Comparison of ENCODE assay signal across 11 cellular contexts in genomic region chr16:57639172-57639571, GRCh38. TPM values are rescaled to one million over a fixed set of nuclear protein-coding genes. Genes with fewer than 3 reads are reported as not detected.
DNase-seq lines count a peak whose midpoint lies in the region; ATAC-seq and TF ChIP-seq lines count a peak whose summit lies in the region.
"Had no signal": no experiment of that assay in that cellular context is flagged by ENCODE, and none has a peak within 500 bp of the region (broad histone marks: within the 10 kb centered on the region; RNA-seq: fewer than 3 reads in every experiment).

No MANE protein-coding gene starts in this region.

- H3K4me1 Mint-ChIP-seq in activated T-cell treated with anti-CD3 and anti-CD28 coated beads, Interleukin-2, amount 50 U/mL, for 4 hours (ENCODE audit: low read depth): peaks cover 3% of the 10 kb centered on the region
- H3K4me1 Mint-ChIP-seq in activated T-cell treated with anti-CD3 and anti-CD28 coated beads, Interleukin-2, amount 50 U/mL, for 24 hours (ENCODE audit: low read depth): no peaks in the 10 kb centered on the region
- H3K4me1 Mint-ChIP-seq in activated naive CD8-positive, alpha-beta T cell treated with anti-CD3 and anti-CD28 coated beads, Interleukin-2, amount 10 ng/mL, durations not matched to agents 7 days and 5 days: peaks cover 5% of the 10 kb centered on the region
- peaks cover 16% of the 10 kb centered on the region for H3K4me1 Mint-ChIP-seq in type B pancreatic cell (ENCODE audit: unreplicated experiment)
- H3K4me1 Mint-ChIP-seq: CD4-positive, CD25-positive, alpha-beta regulatory T cell had no signal

- ATAC-seq in activated T-cell treated with anti-CD3 and anti-CD28 coated beads, Interleukin-2, amount 50 U/mL, for 4 hours: peak; percentile 42 to 45
- peak; percentile 19 for ATAC-seq in activated naive CD8-positive, alpha-beta T cell treated with anti-CD3 and anti-CD28 coated beads, Interleukin-2, amount 10 ng/mL, durations not matched to agents 7 days and 5 days (ENCODE audit: low read depth)
- ATAC-seq in HG03135 (IDR thresholded peaks at IDR 0.05; ENCODE audit: unreplicated experiment) (no peak), GM18498 (IDR thresholded peaks at IDR 0.05; ENCODE audit: unreplicated experiment) (no peak)

- DNase-seq in activated T-cell treated with anti-CD3 and anti-CD28 coated beads, Interleukin-2, amount 50 U/mL, for 4 hours: no peak
- DNase-seq in activated T-cell treated with anti-CD3 and anti-CD28 coated beads, Interleukin-2, amount 50 U/mL, for 24 hours: no peak
- no peak for DNase-seq in activated naive CD8-positive, alpha-beta T cell treated with anti-CD3 and anti-CD28 coated beads, Interleukin-2, amount 10 ng/mL, durations not matched to agents 7 days and 5 days
- DNase-seq in inferior parietal cortex (ENCODE audit: extremely low spot score): peak; percentile 69
- no peak for DNase-seq in type B pancreatic cell (ENCODE audit: extremely low spot score, unreplicated experiment)
- no peak for DNase-seq in mucosa of gallbladder (ENCODE audit: low spot score)
- DNase-seq: CD4-positive, CD25-positive, alpha-beta regulatory T cell; spleen had no signal

- POLR2A ChIA-PET in activated naive CD8-positive, alpha-beta T cell treated with anti-CD3 and anti-CD28 coated beads, Interleukin-2, amount 10 ng/mL, durations not matched to agents 7 days and 5 days (lab: Charles Lee): interaction anchor here (1.7 to 2.8 kb wide), 2 partner anchors 9 to 30 kb away, joined by 6 to 9 read pairs; no protein-coding TSS in a partner anchor

- peaks cover 11% of the 10 kb centered on the region for H3K27me3 Mint-ChIP-seq in activated T-cell treated with anti-CD3 and anti-CD28 coated beads, Interleukin-2, amount 50 U/mL, for 4 hours (ENCODE audit: low read depth)
- H3K27me3 Mint-ChIP-seq in activated T-cell treated with anti-CD3 and anti-CD28 coated beads, Interleukin-2, amount 50 U/mL, for 24 hours: peaks cover 19% of the 10 kb centered on the region
- peaks cover 33% of the 10 kb centered on the region for H3K27me3 Mint-ChIP-seq in activated naive CD8-positive, alpha-beta T cell treated with anti-CD3 and anti-CD28 coated beads, Interleukin-2, amount 10 ng/mL, durations not matched to agents 7 days and 5 days
- H3K27me3 Mint-ChIP-seq in type B pancreatic cell: no peaks in the 10 kb centered on the region

- no peak overlapping the region for H3K4me3 Mint-ChIP-seq in activated T-cell treated with anti-CD3 and anti-CD28 coated beads, Interleukin-2, amount 50 U/mL, for 4 hours
- H3K4me3 Mint-ChIP-seq in activated T-cell treated with anti-CD3 and anti-CD28 coated beads, Interleukin-2, amount 50 U/mL, for 24 hours: no peak overlapping the region
- no peak overlapping the region for H3K4me3 Mint-ChIP-seq in activated naive CD8-positive, alpha-beta T cell treated with anti-CD3 and anti-CD28 coated beads, Interleukin-2, amount 10 ng/mL, durations not matched to agents 7 days and 5 days
- H3K4me3 Mint-ChIP-seq in type B pancreatic cell: no peak overlapping the region
- H3K4me3 Mint-ChIP-seq: CD4-positive, CD25-positive, alpha-beta regulatory T cell; dendritic cell treated with granulocyte-macrophage colony-stimulating factor and Interleukin-4, amounts not matched to agents 40 ng/mL and 50 ng/mL, for 4 days had no signal

- H3K36me3 Mint-ChIP-seq in activated T-cell treated with anti-CD3 and anti-CD28 coated beads, Interleukin-2, amount 50 U/mL, for 4 hours (ENCODE audit: insufficient read depth): no peaks in the 10 kb centered on the region
- no peaks in the 10 kb centered on the region for H3K36me3 Mint-ChIP-seq in activated T-cell treated with anti-CD3 and anti-CD28 coated beads, Interleukin-2, amount 50 U/mL, for 24 hours (ENCODE audit: low read depth)
- no peaks in the 10 kb centered on the region for H3K36me3 Mint-ChIP-seq in activated naive CD8-positive, alpha-beta T cell treated with anti-CD3 and anti-CD28 coated beads, Interleukin-2, amount 10 ng/mL, durations not matched to agents 7 days and 5 days
- H3K36me3 Mint-ChIP-seq in type B pancreatic cell: no peaks in the 10 kb centered on the region
- H3K36me3 Mint-ChIP-seq: CD4-positive, CD25-positive, alpha-beta regulatory T cell had no signal

- H3K9me3 Mint-ChIP-seq in activated T-cell treated with anti-CD3 and anti-CD28 coated beads, Interleukin-2, amount 50 U/mL, for 4 hours: no peaks in the 10 kb centered on the region
- no peaks in the 10 kb centered on the region for H3K9me3 Mint-ChIP-seq in activated T-cell treated with anti-CD3 and anti-CD28 coated beads, Interleukin-2, amount 50 U/mL, for 24 hours
- no peaks in the 10 kb centered on the region for H3K9me3 Mint-ChIP-seq in activated naive CD8-positive, alpha-beta T cell treated with anti-CD3 and anti-CD28 coated beads, Interleukin-2, amount 10 ng/mL, durations not matched to agents 7 days and 5 days
- H3K9me3 Mint-ChIP-seq in type B pancreatic cell: no peaks in the 10 kb centered on the region
- H3K9me3 Mint-ChIP-seq: CD4-positive, CD25-positive, alpha-beta regulatory T cell; dendritic cell treated with granulocyte-macrophage colony-stimulating factor and Interleukin-4, amounts not matched to agents 40 ng/mL and 50 ng/mL, for 4 days had no signal

- H3K27ac Mint-ChIP-seq in activated T-cell treated with anti-CD3 and anti-CD28 coated beads, Interleukin-2, amount 50 U/mL, for 24 hours: no peak overlapping the region
- H3K27ac Mint-ChIP-seq in activated naive CD8-positive, alpha-beta T cell treated with anti-CD3 and anti-CD28 coated beads, Interleukin-2, amount 10 ng/mL, durations not matched to agents 7 days and 5 days: no peak overlapping the region
- peak overlapping the region; percentile 29 for H3K27ac Mint-ChIP-seq in type B pancreatic cell
- H3K27ac Mint-ChIP-seq: CD4-positive, CD25-positive, alpha-beta regulatory T cell; dendritic cell treated with granulocyte-macrophage colony-stimulating factor and Interleukin-4, amounts not matched to agents 40 ng/mL and 50 ng/mL, for 4 days had no signal

- no peak for TF ChIP-seq CTCF in type B pancreatic cell (conservative IDR thresholded peaks at IDR 0.05)

RNA-seq across cellular contexts. Expression of gene ADGRG1, which starts 10.7 kb away (rescaled TPM):
- 10 to 100 TPM in 1 of 3 donors, 1 to 10 TPM in 2; 3.6 to 11.9 (median 6.7) TPM for total RNA-seq in activated T-cell treated with anti-CD3 and anti-CD28 coated beads, Interleukin-2, amount 50 U/mL, for 4 hours
- 1 to 10 TPM; 4.3 to 5.6 TPM for total RNA-seq in activated naive CD8-positive, alpha-beta T cell treated with anti-CD3 and anti-CD28 coated beads, Interleukin-2, amount 10 ng/mL, durations not matched to agents 7 days and 5 days
- total RNA-seq in type B pancreatic cell (ENCODE audit: low replicate concordance) (41.1 and 61.0 TPM in 2 replicates), mucosa of gallbladder (312 TPM)

RNA-seq across cellular contexts. Expression of gene ADGRG3, which starts 28.9 kb away (rescaled TPM):
- total RNA-seq in activated T-cell treated with anti-CD3 and anti-CD28 coated beads, Interleukin-2, amount 50 U/mL, for 4 hours: not detected
- total RNA-seq in activated naive CD8-positive, alpha-beta T cell treated with anti-CD3 and anti-CD28 coated beads, Interleukin-2, amount 10 ng/mL, durations not matched to agents 7 days and 5 days: not detected
- not detected in 2 replicates for total RNA-seq in type B pancreatic cell (ENCODE audit: low replicate concordance)
- total RNA-seq in mucosa of gallbladder: 0.60 TPM

RNA-seq across cellular contexts. Expression of gene DRC7, which starts 55.4 kb away (rescaled TPM):
- not detected for total RNA-seq in activated T-cell treated with anti-CD3 and anti-CD28 coated beads, Interleukin-2, amount 50 U/mL, for 4 hours
- under 1 TPM in 1 of 2 experiments, not detected in 1; 0.17 TPM for total RNA-seq in activated naive CD8-positive, alpha-beta T cell treated with anti-CD3 and anti-CD28 coated beads, Interleukin-2, amount 10 ng/mL, durations not matched to agents 7 days and 5 days
- total RNA-seq in type B pancreatic cell (ENCODE audit: low replicate concordance): 0.69 and 7.4 TPM in 2 replicates
- 1.9 TPM for total RNA-seq in mucosa of gallbladder
- total RNA-seq: CD4-positive, CD25-positive, alpha-beta regulatory T cell had no signal

Comparison
In these comparisons a context has a peak if more than half of its experiments do, and no peak if none do; other contexts are left out.
1. ATAC-seq: peak in activated T-cell treated with anti-CD3 and anti-CD28 coated beads, Interleukin-2, amount 50 U/mL, for 4 hours (2 of 2) and activated naive CD8-positive, alpha-beta T cell treated with anti-CD3 and anti-CD28 coated beads, Interleukin-2, amount 10 ng/mL, durations not matched to agents 7 days and 5 days (single experiment); none in HG03135 (single experiment) and GM18498 (single experiment).